ENCODE assay signal across 10 cellular contexts in the genomic region with DNA sequence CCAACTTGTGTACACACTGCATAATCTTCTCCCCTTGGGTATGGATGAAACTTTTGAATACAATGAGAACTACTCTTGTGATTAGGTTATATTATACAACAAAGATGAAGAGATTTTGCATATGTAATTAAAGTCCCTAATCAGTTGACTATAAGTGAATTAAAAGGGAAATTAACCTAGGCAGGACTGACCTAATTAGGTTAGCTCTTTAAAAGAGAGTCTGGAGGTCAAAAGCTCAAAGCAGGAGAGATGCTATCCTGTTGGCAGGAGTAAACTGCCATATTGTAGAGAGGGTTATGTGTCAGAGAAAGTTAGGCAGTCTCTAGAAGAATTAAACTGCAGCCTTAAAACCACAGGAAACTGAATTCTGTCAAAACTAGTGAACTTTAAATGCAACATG. TPM values are rescaled to one million over a fixed set of nuclear protein-coding genes. Genes with fewer than 3 reads are reported as not detected.
"Had no signal": no experiment of that assay in that cellular context is flagged by ENCODE, and none has a peak within 500 bp of the region (broad histone marks: within the 10 kb centered on the region; RNA-seq: fewer than 3 reads in every experiment).

No MANE protein-coding gene starts in this region.

- H3K27ac Mint-ChIP-seq: HFFc6 had no signal

- H3K27ac ChIP-seq: GM23248 had no signal

- H3K4me1 ChIP-seq: HAP-1 had no signal

- H2AFZ ChIP-seq: GM23248 had no signal

- DNase-seq: GM23248, GOT3, H7, HFFc6, IMR-90, KG1 had no signal

- H3K36me3 ChIP-seq: HAP-1 had no signal

- ATAC-seq: HCT116, K562 had no signal

- H3K4me3 Mint-ChIP-seq: HFFc6 had no signal

- H3K9me3 Mint-ChIP-seq: HFFc6 had no signal

- H3K4me3 ChIP-seq: GM23248, HAP-1, K562 had no signal

- H3K9me3 ChIP-seq: HAP-1 had no signal

RNA-seq across cellular contexts. Expression of a gene that starts 29.4 kb away (rescaled TPM):
- total RNA-seq: H7, HT-29 had no signal
- polyA plus RNA-seq: K562 had no signal
